21 cellular contexts compared by ENCODE assay signal in genomic region chr11:92510591-92510990, GRCh38.
"Had no signal": no experiment of that assay in that cellular context is flagged by ENCODE, and none has a peak within 500 bp of the region (broad histone marks: within the 10 kb centered on the region; RNA-seq: fewer than 3 reads in every experiment).

No MANE protein-coding gene starts in this region.

- H3K4me3 ChIP-seq: dorsolateral prefrontal cortex, gastrocnemius medialis, lung, psoas muscle, right lobe of liver, thoracic aorta, tibial nerve, upper lobe of left lung had no signal

- H3K27ac ChIP-seq: dorsolateral prefrontal cortex, gastrocnemius medialis, psoas muscle, right lobe of liver, thoracic aorta, tibial nerve, upper lobe of left lung had no signal

- H3K4me1 ChIP-seq: gastrocnemius medialis, psoas muscle, right lobe of liver, tibial nerve, upper lobe of left lung had no signal

- H3K27me3 ChIP-seq: dorsolateral prefrontal cortex, gastrocnemius medialis, right lobe of liver, tibial nerve, upper lobe of left lung had no signal

- H3K9me3 ChIP-seq: gastrocnemius medialis, psoas muscle, right lobe of liver, thoracic aorta, tibial nerve, upper lobe of left lung had no signal

- FAIRE-seq: colon, endometrium, kidney, small intestine, urothelium cell line had no signal

- H3K36me3 ChIP-seq: gastrocnemius medialis, right lobe of liver, thoracic aorta, tibial nerve, upper lobe of left lung had no signal

- DNase-seq: dorsolateral prefrontal cortex; effector CD8-positive, alpha-beta T cell; erythroblast; foreskin fibroblast; gastrocnemius medialis; head of caudate nucleus; kidney; natural killer cell; psoas muscle; right lobe of liver; small intestine; stimulated activated CD4-positive, alpha-beta T cell treated with anti-CD3 and anti-CD28 coated beads, Interleukin-15, amount 100 ng/mL, for 24 hours; stimulated activated CD4-positive, alpha-beta T cell treated with anti-CD3 and anti-CD28 coated beads, Interleukin-2, amount 100 ng/mL, for 48 hours; stimulated activated naive B cell treated with anti-CD40 and anti-IgM and Interleukin-4, amounts not matched to agents 10 μg/mL and 1 μg/mL and 100 μg/mL, for 72 hours; upper lobe of left lung had no signal
